In the genomic region with DNA sequence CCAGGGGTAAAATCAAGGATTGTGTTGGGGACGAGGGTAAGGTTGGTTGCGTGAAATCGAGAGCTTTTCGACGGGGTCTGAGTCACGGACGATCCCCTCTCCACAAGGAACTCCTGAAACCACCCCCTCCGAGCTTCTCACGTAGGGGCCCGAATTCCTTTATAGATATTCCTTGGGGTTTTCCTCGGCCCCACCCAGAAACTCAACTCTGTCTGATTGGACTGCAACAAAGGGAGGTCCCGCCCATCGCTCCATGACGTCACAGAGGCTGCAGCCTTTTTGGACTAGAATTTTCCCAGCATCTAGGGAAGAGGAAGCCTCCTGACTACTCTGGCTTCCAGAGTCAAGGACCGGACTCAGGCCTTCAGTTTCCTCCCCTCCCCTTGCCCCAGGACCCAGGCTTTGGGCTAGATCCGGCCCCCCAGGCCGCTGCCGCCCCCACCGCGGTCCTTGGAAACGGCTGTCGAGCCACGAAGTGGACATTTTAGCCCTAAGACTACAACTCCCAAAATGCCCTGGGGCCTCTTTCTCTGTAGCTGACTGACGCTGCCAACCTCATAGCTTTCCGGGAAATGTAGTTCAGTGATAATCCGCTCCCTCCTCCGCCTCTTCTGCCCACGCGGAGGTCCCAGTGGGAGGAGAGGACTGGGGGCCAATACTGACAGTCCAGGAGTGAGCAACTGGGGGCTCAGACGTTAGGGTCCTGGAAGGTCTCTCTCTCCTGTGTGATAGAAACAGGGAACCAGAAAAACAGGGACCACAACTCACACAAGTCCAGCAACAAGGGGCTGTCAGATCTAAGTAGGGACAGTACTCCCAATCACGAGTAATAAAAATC, we compare ENCODE assay signal across 8 cellular contexts.
DNase-seq lines count a peak whose midpoint lies in the region; ATAC-seq and TF ChIP-seq lines count a peak whose summit lies in the region.

A gene (minus strand): TSS at position 172 of the 838 bp plus-strand sequence. CDS start 1,050 bp downstream, outside the sequence.

- H3K27me3 ChIP-seq in muscle layer of duodenum (ENCODE audit: low read depth, low read length): no peaks in the 10 kb centered on the region

- no peak within 1 kb of the TSS for H3K27ac ChIP-seq in muscle layer of duodenum (ENCODE audit: low read length)

- peaks cover 0 to 7% of the 10 kb centered on the region in 2 donors for H3K4me1 ChIP-seq in muscle layer of duodenum (ENCODE audit: control insufficient read depth in 1 of 2, insufficient read depth in 2 of 2, low read length in 2 of 2)

- TF ChIP-seq CTCF in fibroblast of pulmonary artery (IDR thresholded peaks at IDR 0.05; ENCODE audit: low read length, missing control alignments): no peak

- H3K4me3 ChIP-seq in fibroblast of pulmonary artery (replicated peaks; ENCODE audit: low read depth, low read length) (peak within 1 kb of the TSS; percentile 52), muscle layer of duodenum (ENCODE audit: low read depth in 1 of 2, low read length in 2 of 2) (peak within 1 kb of the TSS; percentile 16 to 44)

- H3K9me3 ChIP-seq in muscle layer of duodenum (ENCODE audit: control insufficient read depth in 1 of 2, low read length in 2 of 2): no peaks in the 10 kb centered on the region

- H3K36me3 ChIP-seq in muscle layer of duodenum (ENCODE audit: control insufficient read depth in 1 of 2, insufficient read depth in 2 of 2, low read length in 2 of 2): no peaks in the 10 kb centered on the region

- ATAC-seq in GM21717 (IDR thresholded peaks at IDR 0.05; ENCODE audit: unreplicated experiment) (no peak), GM18858 (IDR thresholded peaks at IDR 0.05; ENCODE audit: unreplicated experiment) (no peak)

- peak; percentile 87 for DNase-seq in DMS114 treated with DMSO at 0.1 percent for 48 hours (lab: John Stamatoyannopoulos, UW; ENCODE audit: unreplicated experiment)
- peak; percentile 77 to 82 for DNase-seq in NCI-H1930 (lab: John Stamatoyannopoulos, UW)
- DNase-seq in activated T-cell treated with anti-CD3 and anti-CD28 coated beads, Interleukin-2, amount 50 U/mL, for 1 hour: peak; percentile 35
- peak; percentile 95 for DNase-seq in fibroblast of pulmonary artery (ENCODE audit: low read depth)
- DNase-seq in stromal cell of bone marrow (ENCODE audit: low read depth): peak; percentile 75

Comparison
In these comparisons a context has a peak if more than half of its experiments do, and no peak if none do; other contexts are left out.
1. DNase-seq: peak in every context shown above with its lines; median percentile 95 in fibroblast of pulmonary artery; 87 in DMS114 treated with DMSO at 0.1 percent for 48 hours; 80 in NCI-H1930; 75 in stromal cell of bone marrow; 35 in activated T-cell treated with anti-CD3 and anti-CD28 coated beads, Interleukin-2, amount 50 U/mL, for 1 hour.